1 cellular context compared by ENCODE assay signal in the genomic region with DNA sequence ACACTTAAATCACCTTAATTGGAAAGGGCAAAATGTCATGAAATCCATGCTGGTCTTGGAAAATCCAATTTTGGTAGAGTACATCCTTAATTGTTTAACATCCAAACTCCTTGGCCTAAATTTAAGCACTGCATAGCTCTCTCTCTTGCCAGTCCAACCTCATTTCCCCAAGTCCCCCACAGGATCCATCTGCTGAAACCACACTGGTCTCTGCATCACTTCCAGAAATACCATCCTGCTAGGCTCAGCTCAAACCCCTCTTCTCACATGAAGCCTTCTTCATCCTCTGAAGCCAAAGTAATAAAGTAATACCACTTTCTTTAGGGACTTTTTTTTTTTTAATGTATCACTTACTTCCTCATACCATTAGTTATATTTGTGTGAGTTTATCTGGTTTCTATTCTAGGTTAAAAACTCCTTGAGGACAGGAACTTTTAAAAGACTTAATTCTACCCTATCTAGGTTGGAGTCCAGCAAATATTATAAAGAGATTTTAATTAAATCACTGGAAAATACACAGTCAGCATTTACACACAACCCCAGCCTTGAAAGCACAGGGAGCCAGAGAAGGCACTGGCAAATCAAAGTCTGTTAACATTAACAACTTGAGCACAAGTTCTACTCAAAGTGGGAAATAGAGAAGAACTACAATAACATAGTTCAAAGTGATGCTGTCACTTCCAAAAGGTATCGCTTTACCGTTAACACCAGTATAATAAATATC.
TF ChIP-seq lines count a peak whose summit lies in the region.

No MANE protein-coding gene starts in this region.

TF ChIP-seq in HepG2, 621 proteins besides CTCF, POLR2A, EP300 and RAD21:
- no peak for TF ChIP-seq HNRNPH1 (optimal IDR thresholded peaks at IDR 0.05; ENCODE audit: low read depth, low read length)
- TF ChIP-seq PHF21A (CRISPR knock-in tag; IDR thresholded peaks at IDR 0.05): no peak
- TF ChIP-seq ISL2 (CRISPR knock-in tag; IDR thresholded peaks at IDR 0.05): no peak
- TF ChIP-seq MAFF (IDR thresholded peaks at IDR 0.05; ENCODE audit: low read depth, low read length): peak; percentile 87
- TF ChIP-seq MAFK (conservative IDR thresholded peaks at IDR 0.05 in 1 of 2, IDR thresholded peaks at IDR 0.05 in 1 of 2; ENCODE audit: low read length in 2 of 2): peak; percentile 86 to 90
TF ChIP-seq in HepG2: peak in this region for 2.
